Comparison of ENCODE assay signal across 29 cellular contexts in genomic region chr7:13433946-13434345, GRCh38.
"Had no signal": no experiment of that assay in that cellular context is flagged by ENCODE, and none has a peak within 500 bp of the region (broad histone marks: within the 10 kb centered on the region; RNA-seq: fewer than 3 reads in every experiment).

No MANE protein-coding gene starts in this region.

- H3K9me3 ChIP-seq: left lung, lower lobe of right lung, neutrophil, ovary, right atrium auricular region, right lobe of liver, tibial nerve, uterus had no signal

- H3K27me3 Mint-ChIP-seq: naive B cell; progenitor cell of endocrine pancreas; stimulated activated memory B cell treated with anti-CD40 and anti-IgM and Interleukin-4, amounts not matched to agents 10 μg/mL and 1 μg/mL and 100 μg/mL, for 72 hours; stimulated activated naive CD8-positive, alpha-beta T cell treated with anti-CD3 and anti-CD28 coated beads, Interleukin-15, amount 100 ng/mL, for 72 hours; type B pancreatic cell had no signal

- H3K4me2 ChIP-seq: neural progenitor cell, smooth muscle cell had no signal

- H3K9ac ChIP-seq: neural progenitor cell had no signal

- H3K27me3 ChIP-seq: left lung, neural progenitor cell, neutrophil, ovary, right atrium auricular region, right lobe of liver, tibial nerve, uterus had no signal

- DNase-seq: hippocampal formation; kidney glomerular epithelial cell; left cardiac atrium; left lung; lower lobe of right lung; mesendoderm; naive B cell; natural killer cell; nephron progenitor cell; occipital lobe; ovary; right lobe of liver; stimulated activated CD4-positive, alpha-beta T cell treated with anti-CD3 and anti-CD28 coated beads, Interleukin-1b, Interleukin-23, amount 100 ng/mL, for 48 hours; stimulated activated CD4-positive, alpha-beta T cell treated with anti-CD3 and anti-CD28 coated beads, Interleukin-2, amount 100 ng/mL, for 48 hours; stimulated activated CD4-positive, alpha-beta T cell treated with anti-CD3 and anti-CD28 coated beads, Interleukin-4, amount 100 ng/mL, for 4 hours; stimulated activated CD8-positive, alpha-beta memory T cell treated with anti-CD3 and anti-CD28 coated beads, Interleukin-4, amount 100 ng/mL, for 48 hours; stimulated activated naive CD4-positive, alpha-beta T cell treated with Interleukin-2 at 50 U/mL for 16 hours; stimulated activated naive CD8-positive, alpha-beta T cell treated with anti-CD3 and anti-CD28 coated beads, Interleukin-15, amount 100 ng/mL, for 72 hours; substantia nigra; uterus had no signal

- H3K36me3 ChIP-seq: left lung, lower lobe of right lung, neural progenitor cell, neutrophil, ovary, right atrium auricular region, right lobe of liver, tibial nerve, uterus had no signal

- H2AFZ ChIP-seq: neural progenitor cell had no signal

- H3K4me3 Mint-ChIP-seq: mesothelial cell of epicardium; naive B cell; natural killer cell; nephron progenitor cell; neural progenitor cell; stimulated activated memory B cell treated with anti-CD40 and anti-IgM and Interleukin-4, amounts not matched to agents 10 μg/mL and 1 μg/mL and 100 μg/mL, for 72 hours; stimulated activated naive CD8-positive, alpha-beta T cell treated with anti-CD3 and anti-CD28 coated beads, Interleukin-15, amount 100 ng/mL, for 72 hours; type B pancreatic cell had no signal

- H3K27ac Mint-ChIP-seq: mesothelial cell of epicardium; naive B cell; natural killer cell; nephron progenitor cell; neural progenitor cell; progenitor cell of endocrine pancreas; stimulated activated memory B cell treated with anti-CD40 and anti-IgM and Interleukin-4, amounts not matched to agents 10 μg/mL and 1 μg/mL and 100 μg/mL, for 72 hours; stimulated activated naive CD8-positive, alpha-beta T cell treated with anti-CD3 and anti-CD28 coated beads, Interleukin-15, amount 100 ng/mL, for 72 hours; type B pancreatic cell had no signal

- H3K4me1 ChIP-seq: left lung, lower lobe of right lung, neural progenitor cell, right atrium auricular region, right lobe of liver, uterus had no signal

- H3K4me3 ChIP-seq: left lung, lower lobe of right lung, neural progenitor cell, ovary, right atrium auricular region, right lobe of liver, smooth muscle cell, tibial nerve, uterus had no signal

- H3K4me1 Mint-ChIP-seq: mesothelial cell of epicardium; naive B cell; natural killer cell; nephron progenitor cell; neural progenitor cell; stimulated activated memory B cell treated with anti-CD40 and anti-IgM and Interleukin-4, amounts not matched to agents 10 μg/mL and 1 μg/mL and 100 μg/mL, for 72 hours; stimulated activated naive CD8-positive, alpha-beta T cell treated with anti-CD3 and anti-CD28 coated beads, Interleukin-15, amount 100 ng/mL, for 72 hours had no signal

- ATAC-seq: left cardiac atrium; left lung; lower lobe of right lung; natural killer cell; right lobe of liver; stimulated activated memory B cell treated with anti-CD40 and anti-IgM and Interleukin-4, amounts not matched to agents 10 μg/mL and 1 μg/mL and 100 μg/mL, for 72 hours; stimulated activated naive CD8-positive, alpha-beta T cell treated with anti-CD3 and anti-CD28 coated beads, Interleukin-15, amount 100 ng/mL, for 72 hours had no signal

- H3K27ac ChIP-seq: left lung, lower lobe of right lung, neural progenitor cell, neutrophil, ovary, right atrium auricular region, right lobe of liver, tibial nerve, uterus had no signal

- H3K36me3 Mint-ChIP-seq: mesothelial cell of epicardium; naive B cell; natural killer cell; neural progenitor cell; stimulated activated memory B cell treated with anti-CD40 and anti-IgM and Interleukin-4, amounts not matched to agents 10 μg/mL and 1 μg/mL and 100 μg/mL, for 72 hours; type B pancreatic cell had no signal

- H3K9me3 Mint-ChIP-seq: mesothelial cell of epicardium; nephron progenitor cell; neural progenitor cell; stimulated activated memory B cell treated with anti-CD40 and anti-IgM and Interleukin-4, amounts not matched to agents 10 μg/mL and 1 μg/mL and 100 μg/mL, for 72 hours; stimulated activated naive CD8-positive, alpha-beta T cell treated with anti-CD3 and anti-CD28 coated beads, Interleukin-15, amount 100 ng/mL, for 72 hours; type B pancreatic cell had no signal
